ENCODE assay signal across 21 cellular contexts in genomic region chr12:131315601-131316000, GRCh38.
DNase-seq lines count a peak whose midpoint lies in the region; ATAC-seq and TF ChIP-seq lines count a peak whose summit lies in the region.
"Had no signal": no experiment of that assay in that cellular context is flagged by ENCODE, and none has a peak within 500 bp of the region (broad histone marks: within the 10 kb centered on the region; RNA-seq: fewer than 3 reads in every experiment).

No MANE protein-coding gene starts in this region.

- no peak overlapping the region for H4K5ac ChIP-seq in mesendoderm (ENCODE audit: low read length)

- H3K36me3 Mint-ChIP-seq in GM23338 (ENCODE audit: low read depth), result peaks cover 25% of the 10 kb centered on the region
- H3K36me3 Mint-ChIP-seq: CD14-positive monocyte had no signal

- peaks cover 5% of the 10 kb centered on the region for H3K27me3 Mint-ChIP-seq in GM23338 (ENCODE audit: insufficient read depth, low read depth, poor library complexity)

- no peak overlapping the region for H3K56ac ChIP-seq in mesendoderm (ENCODE audit: low read length)

- H4K20me1 ChIP-seq in GM23338 (replicated peaks; ENCODE audit: insufficient read depth) (no peaks in the 10 kb centered on the region), HCT116 (ENCODE audit: insufficient read depth) (no peaks in the 10 kb centered on the region)

- H3K27ac ChIP-seq in GM23338 (ENCODE audit: low read depth) (no peak overlapping the region), HCT116 (ENCODE audit: low read depth, low read length) (no peak overlapping the region), WERI-Rb-1 (no peak overlapping the region), mesendoderm (ENCODE audit: low read depth, low read length) (no peak overlapping the region)
- H3K27ac ChIP-seq: A549; BLaER1 treated with 17β-estradiol and CSF1 and Interleukin-3, amounts not matched to agents 10 nM and 100 nM had no signal

- TF ChIP-seq RAD21 in HCT116 (IDR thresholded peaks at IDR 0.05; ENCODE audit: low read depth), result peak; percentile 35; the same call in 1 of the 2 replicates

- intact Hi-C loops in HCT116 (cut with micrococcal nuclease), result no loop called here
- intact Hi-C loops in cardiac septum (cut with DNase I), result no loop called here

- no peak overlapping the region for H4K8ac ChIP-seq in mesendoderm (ENCODE audit: low read depth, low read length)

- RAD21 ChIA-PET in HCT116 (lab: Charles Lee; ENCODE audit: low non-redundant PET in 1 of 2, low total read pairs in 2 of 2, uncharacterized antibody in 2 of 2, unreplicated experiment in 2 of 2), result no interaction called here

- H3K9me2 ChIP-seq in GM23338 (ENCODE audit: insufficient read depth) (peaks cover 8% of the 10 kb centered on the region; the same call in 1 of the 2 replicates), HCT116 (ENCODE audit: insufficient read depth) (no peaks in the 10 kb centered on the region)

- TF ChIP-seq POLR2A in HCT116 (IDR thresholded peaks at IDR 0.05; ENCODE audit: borderline replicate concordance, extremely low read depth, insufficient read depth, insufficient read length), result no peak

- no peak for DNase-seq in GM23338 (ENCODE audit: low spot score)
- no peak for DNase-seq in HCT116 (ENCODE audit: low read depth, low spot score)
- peak; percentile 26 for DNase-seq in WERI-Rb-1
- DNase-seq in mesendoderm, result peak; percentile 5
- no peak for DNase-seq in inferior parietal cortex (ENCODE audit: extremely low spot score)
- no peak for DNase-seq in cardiac septum (ENCODE audit: low spot score)
- DNase-seq: 8988T; ACHN; AML-193; BE2C; CD4-positive, alpha-beta T cell; CD8-positive, alpha-beta memory T cell; DMS 273 treated with DMSO at 0.1 percent for 48 hours; DMS79 treated with DMSO at 0.1 percent for 48 hours; GF-D8 had no signal

- H2BK15ac ChIP-seq in mesendoderm (replicated peaks; ENCODE audit: low read depth), result no peak overlapping the region

- ATAC-seq in GM23338 (no peak), HCT116 (peak; percentile 58), HG02678 (IDR thresholded peaks at IDR 0.05; ENCODE audit: unreplicated experiment) (no peak), GM18511 (IDR thresholded peaks at IDR 0.05; ENCODE audit: unreplicated experiment) (no peak)
- ATAC-seq: A549 had no signal

- H3K9me3 ChIP-seq in HCT116 (ENCODE audit: control insufficient read depth in 1 of 2, insufficient read depth in 1 of 2, low read depth in 1 of 2, low read length in 2 of 2) (no peaks in the 10 kb centered on the region), WERI-Rb-1 (ENCODE audit: severe bottlenecking) (no peaks in the 10 kb centered on the region)
- H3K9me3 ChIP-seq: A549, BE2C had no signal

- H3K27ac Mint-ChIP-seq in GM23338, result no peak overlapping the region
- H3K27ac Mint-ChIP-seq: CD14-positive monocyte; CD4-positive, alpha-beta T cell had no signal

- H2AFZ ChIP-seq in GM23338 (no peak overlapping the region), HCT116 (ENCODE audit: low read depth, low read length, poor library complexity, severe bottlenecking) (no peak overlapping the region)

- H3K9me3 Mint-ChIP-seq in GM23338, result peaks cover 61% of the 10 kb centered on the region

- TF ChIP-seq CTCF in GM23338 (conservative IDR thresholded peaks at IDR 0.05; ENCODE audit: low read depth in 2 of 2), result peak; percentile 12 to 50; a peak in 2 of 4 replicates
- TF ChIP-seq CTCF in HCT116 (IDR thresholded peaks at IDR 0.05 in 2 of 3, conservative IDR thresholded peaks at IDR 0.05 in 1 of 3; ENCODE audit: borderline replicate concordance in 1 of 3, insufficient read depth in 1 of 3, low read depth in 2 of 3, low read length in 2 of 3), result no peak
- no peak for TF ChIP-seq CTCF in WERI-Rb-1 (IDR thresholded peaks at IDR 0.05; ENCODE audit: low read depth, low read length)

- peaks cover 17% of the 10 kb centered on the region for H3K4me1 Mint-ChIP-seq in GM23338

- H3K9ac ChIP-seq in HCT116 (ENCODE audit: low read length) (no peak overlapping the region), mesendoderm (ENCODE audit: low read length) (no peak overlapping the region)
- H3K9ac ChIP-seq: BLaER1 treated with 17β-estradiol and CSF1 and Interleukin-3, amounts not matched to agents 10 nM and 100 nM had no signal

- H3K4me1 ChIP-seq in GM23338 (ENCODE audit: insufficient read depth), result peaks cover 5% of the 10 kb centered on the region
- H3K4me1 ChIP-seq in HCT116 (ENCODE audit: control insufficient read depth in 1 of 2, insufficient read depth in 2 of 2, low read length in 2 of 2), result no peaks in the 10 kb centered on the region
- H3K4me1 ChIP-seq in mesendoderm (ENCODE audit: control insufficient read depth, low read depth, low read length), result no peaks in the 10 kb centered on the region
- H3K4me1 ChIP-seq: A549, BE2C, HAP-1 had no signal

- H3K79me1 ChIP-seq in mesendoderm (ENCODE audit: low read length), result no peaks in the 10 kb centered on the region

- H3K4me3 ChIP-seq in GM23338 (no peak overlapping the region), HCT116 (replicated peaks in 1 of 2; ENCODE audit: low read depth in 1 of 2, low read length in 2 of 2) (no peak overlapping the region), WERI-Rb-1 (ENCODE audit: low read depth, low read length) (no peak overlapping the region), mesendoderm (ENCODE audit: low read length) (no peak overlapping the region)
- H3K4me3 ChIP-seq: A549; BLaER1 treated with 17β-estradiol and CSF1 and Interleukin-3, amounts not matched to agents 10 nM and 100 nM; HAP-1 had no signal

- no peak overlapping the region for H3K4ac ChIP-seq in mesendoderm (ENCODE audit: low read depth, low read length)

- no peaks in the 10 kb centered on the region for H3F3A ChIP-seq in GM23338 (replicated peaks; ENCODE audit: low read depth)

- no CpG with 5 or more reads among the region's 3 CpGs for WGBS in mesendoderm (ENCODE audit: extremely low coverage, insufficient coverage, low lambda C conversion rate)

- no peak overlapping the region for H3K18ac ChIP-seq in mesendoderm (ENCODE audit: low read length)

- H3K27me3 ChIP-seq in GM23338 (ENCODE audit: insufficient read depth) (no peaks in the 10 kb centered on the region), HCT116 (ENCODE audit: insufficient read depth, low read length) (no peaks in the 10 kb centered on the region), WERI-Rb-1 (ENCODE audit: insufficient read depth, low read depth, severe bottlenecking) (no peaks in the 10 kb centered on the region), mesendoderm (ENCODE audit: insufficient read depth, low read length, poor library complexity) (no peaks in the 10 kb centered on the region)
- H3K27me3 ChIP-seq: BE2C; BLaER1 treated with 17β-estradiol and CSF1 and Interleukin-3, amounts not matched to agents 10 nM and 100 nM had no signal

- no peak overlapping the region for H3K4me2 ChIP-seq in GM23338
- H3K4me2 ChIP-seq in HCT116 (ENCODE audit: low read length), result no peak overlapping the region
- H3K4me2 ChIP-seq in mesendoderm (ENCODE audit: low read length), result no peak overlapping the region
- H3K4me2 ChIP-seq: A549; BLaER1 treated with 17β-estradiol and CSF1 and Interleukin-3, amounts not matched to agents 10 nM and 100 nM had no signal

- no peak overlapping the region for H3K23ac ChIP-seq in mesendoderm (ENCODE audit: low read length)

- no peaks in the 10 kb centered on the region for H3K79me2 ChIP-seq in GM23338 (replicated peaks; ENCODE audit: insufficient read depth)
- no peaks in the 10 kb centered on the region for H3K79me2 ChIP-seq in HCT116 (ENCODE audit: insufficient read depth, low read length)
- H3K79me2 ChIP-seq in mesendoderm (ENCODE audit: control insufficient read depth, insufficient read depth, low read length), result no peaks in the 10 kb centered on the region

- no peak overlapping the region for H3K4me3 Mint-ChIP-seq in GM23338
- H3K4me3 Mint-ChIP-seq: CD14-positive monocyte; CD4-positive, alpha-beta T cell; CD8-positive, alpha-beta memory T cell had no signal

- H2AK5ac ChIP-seq in mesendoderm (ENCODE audit: low read length), result no peak overlapping the region

- no peak overlapping the region for H2BK5ac ChIP-seq in mesendoderm (ENCODE audit: low read length)

- CTCF ChIA-PET in HCT116 (lab: Charles Lee), result interaction anchor here (1.0 kb wide), 1 partner anchor 139 kb away, joined by 3 read pairs; no protein-coding TSS in a partner anchor

- no peak overlapping the region for H2BK120ac ChIP-seq in mesendoderm (ENCODE audit: low read depth, low read length)

- no TSS peak for BruUV-seq in HCT116 (replicated peaks; lab: Mats Ljungman, UMichigan)

- POLR2A ChIA-PET in HCT116 (lab: Charles Lee), result no interaction called here

- H3K36me3 ChIP-seq in GM23338 (ENCODE audit: insufficient read depth), result no peaks in the 10 kb centered on the region; the same call in 1 of the 2 replicates
- H3K36me3 ChIP-seq in HCT116 (ENCODE audit: control insufficient read depth in 1 of 2, insufficient read depth in 2 of 2, low read length in 2 of 2), result no peaks in the 10 kb centered on the region
- H3K36me3 ChIP-seq in WERI-Rb-1, result no peaks in the 10 kb centered on the region
- H3K36me3 ChIP-seq in mesendoderm (ENCODE audit: control insufficient read depth, insufficient read depth, low read length), result no peaks in the 10 kb centered on the region
- H3K36me3 ChIP-seq: BE2C; BLaER1 treated with 17β-estradiol and CSF1 and Interleukin-3, amounts not matched to agents 10 nM and 100 nM; HAP-1 had no signal

TF ChIP-seq in GM23338, 12 proteins besides CTCF, POLR2A, EP300 and RAD21 (continues in another document):
- no peak for TF ChIP-seq ZNF114 (CRISPR knock-in tag; IDR thresholded peaks at IDR 0.05)

TF ChIP-seq in HCT116, 20 proteins besides CTCF, POLR2A, EP300 and RAD21 (continues in another document):
- TF ChIP-seq CEBPB (IDR thresholded peaks at IDR 0.05; ENCODE audit: low read depth) (no peak), SRF (IDR thresholded peaks at IDR 0.05; ENCODE audit: low read depth) (no peak), EZH2 (IDR thresholded peaks at IDR 0.05) (no peak), SP1 (IDR thresholded peaks at IDR 0.05; ENCODE audit: low read depth) (no peak), JUND (IDR thresholded peaks at IDR 0.05) (no peak), EGR1 (IDR thresholded peaks at IDR 0.05; ENCODE audit: low read depth) (no peak), FOSL1 (IDR thresholded peaks at IDR 0.05; ENCODE audit: low read depth) (no peak), YY1 (IDR thresholded peaks at IDR 0.05; ENCODE audit: extremely low read depth, insufficient replicate concordance, low read depth, low read length) (no peak), TCF7L2 (IDR thresholded peaks at IDR 0.05; ENCODE audit: borderline replicate concordance, extremely low read depth, insufficient read depth, insufficient read length) (no peak)
- TF ChIP-seq, protein P1, sequence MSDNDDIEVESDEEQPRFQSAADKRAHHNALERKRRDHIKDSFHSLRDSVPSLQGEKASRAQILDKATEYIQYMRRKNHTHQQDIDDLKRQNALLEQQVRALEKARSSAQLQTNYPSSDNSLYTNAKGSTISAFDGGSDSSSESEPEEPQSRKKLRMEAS (IDR thresholded peaks at IDR 0.05), result no peak

Comparison
In these comparisons a context has a peak if more than half of its experiments do, and no peak if none do; other contexts are left out.
1. DNase-seq: peak in WERI-Rb-1 (single experiment) and mesendoderm (single experiment); none in GM23338 (single experiment), HCT116 (single experiment), inferior parietal cortex (single experiment) and cardiac septum (single experiment).
2. CTCF ChIP-seq: peak in GM23338 (2 of 2); none in HCT116 (0 of 3) and WERI-Rb-1 (single experiment).